9 cellular contexts compared by ENCODE assay signal in genomic region chr5:157324237-157324636, GRCh38. TPM values are rescaled to one million over a fixed set of nuclear protein-coding genes. Genes with fewer than 3 reads are reported as not detected.
DNase-seq lines count a peak whose midpoint lies in the region; ATAC-seq, FAIRE-seq and TF ChIP-seq lines count a peak whose summit lies in the region.
"Had no signal": no experiment of that assay in that cellular context is flagged by ENCODE, and none has a peak within 500 bp of the region (broad histone marks: within the 10 kb centered on the region; RNA-seq: fewer than 3 reads in every experiment).

No MANE protein-coding gene starts in this region.

- no peaks in the 10 kb centered on the region for H3K9me3 Mint-ChIP-seq in glutamatergic neuron (ENCODE audit: unreplicated experiment)

- no peak overlapping the region for H3K27ac ChIP-seq in pancreas

- WGBS in pancreas, 2 donors = 88 to 90% methylated on average over 7 of the region's 7 CpGs

- H3K27me3 ChIP-seq in GM06990 (replicated peaks; ENCODE audit: control insufficient read depth, insufficient read depth, low read length) (no peaks in the 10 kb centered on the region), pancreas (no peaks in the 10 kb centered on the region)

- intact Hi-C loops in pancreas (cut with DNase I) = no loop called here

- H3K4me3 ChIP-seq in AG10803 (ENCODE audit: low read length) = no peak overlapping the region
- no peak overlapping the region for H3K4me3 ChIP-seq in GM06990 (replicated peaks; ENCODE audit: low read depth, low read length)
- H3K4me3 ChIP-seq in pancreas = no peak overlapping the region

- ATAC-seq in T-helper 17 cell (no peak), HG03175 (IDR thresholded peaks at IDR 0.05; ENCODE audit: unreplicated experiment) (no peak), pancreas (no peak)

- H3K9me3 ChIP-seq in T-helper 17 cell (ENCODE audit: control insufficient read depth, low read length, poor library complexity, severe bottlenecking) = no peaks in the 10 kb centered on the region
- H3K9me3 ChIP-seq in pancreas = no peaks in the 10 kb centered on the region

- H3K36me3 Mint-ChIP-seq in T-helper 17 cell (ENCODE audit: low read depth) = peaks cover 21% of the 10 kb centered on the region
- peaks cover 7% of the 10 kb centered on the region for H3K36me3 Mint-ChIP-seq in glutamatergic neuron (ENCODE audit: unreplicated experiment)

- H3K4me1 Mint-ChIP-seq in T-helper 17 cell = peaks cover 17% of the 10 kb centered on the region
- H3K4me1 Mint-ChIP-seq in glutamatergic neuron (ENCODE audit: low read depth, unreplicated experiment) = no peaks in the 10 kb centered on the region

- no peak for FAIRE-seq in pancreas (lab: Jason Lieb, UNC)

- H3K4me3 Mint-ChIP-seq in T-helper 17 cell = no peak overlapping the region
- no peak overlapping the region for H3K4me3 Mint-ChIP-seq in glutamatergic neuron (ENCODE audit: unreplicated experiment)

- TF ChIP-seq CTCF in AG10803 (conservative IDR thresholded peaks at IDR 0.05; ENCODE audit: low read length) (peak; percentile 40), GM06990 (IDR thresholded peaks at IDR 0.05; ENCODE audit: insufficient read depth, low read length, poor library complexity, severe bottlenecking) (peak; percentile 36), glutamatergic neuron (IDR thresholded peaks at IDR 0.05; ENCODE audit: partially characterized antibody, unreplicated experiment) (peak; percentile 31), pancreas (IDR thresholded peaks at IDR 0.05) (no peak)

- H3K36me3 ChIP-seq in GM06990 (ENCODE audit: control insufficient read depth, insufficient read depth, low read length) = peaks cover 54% of the 10 kb centered on the region
- no peaks in the 10 kb centered on the region for H3K36me3 ChIP-seq in pancreas

- H3K27ac Mint-ChIP-seq in T-helper 17 cell (peak overlapping the region; percentile 57), glutamatergic neuron (ENCODE audit: unreplicated experiment) (no peak overlapping the region)

- no peak for DNase-seq in AG10803 (ENCODE audit: low read depth)
- DNase-seq in GM06990 (ENCODE audit: extremely low read depth, insufficient read length) = no peak
- no peak for DNase-seq in T-helper 17 cell
- no peak for DNase-seq in glutamatergic neuron
- DNase-seq in pancreas = no peak
- no peak for DNase-seq in NCI-H146 treated with DMSO at 0.1 percent for 48 hours (lab: John Stamatoyannopoulos, UW; ENCODE audit: unreplicated experiment)
- DNase-seq in kidney tubule cell (ENCODE audit: low spot score) = no peak
- DNase-seq: NCI-H2081 treated with DMSO at 0.1 percent for 48 hours had no signal

- no peaks in the 10 kb centered on the region for H3K27me3 Mint-ChIP-seq in T-helper 17 cell
- H3K27me3 Mint-ChIP-seq in glutamatergic neuron (ENCODE audit: unreplicated experiment) = no peaks in the 10 kb centered on the region

- no peaks in the 10 kb centered on the region for H3K4me1 ChIP-seq in pancreas

RNA-seq across cellular contexts. Expression of gene CYFIP2, which starts 58.3 kb away (rescaled TPM):
- total RNA-seq in T-helper 17 cell = 100 to 1,000 TPM; 363 to 389 TPM
- total RNA-seq in glutamatergic neuron (ENCODE audit: unreplicated experiment) = 120 TPM
- 10 to 100 TPM in 4 of 6 donors, 1 to 10 TPM in 2; 7.6 to 17.8 (median 10.2) TPM for total RNA-seq in pancreas
- 10 to 100 TPM; 14.4 to 19.6 TPM for polyA plus RNA-seq in pancreas

Comparison
In these comparisons a context has a peak if more than half of its experiments do, and no peak if none do; other contexts are left out.
1. CTCF ChIP-seq: peak in AG10803 (single experiment), GM06990 (single experiment) and glutamatergic neuron (single experiment); none in pancreas (0 of 4).